In genomic region chrX:16603822-16604221, GRCh38 we compare ENCODE assay signal across 15 cellular contexts. TPM values are rescaled to one million over a fixed set of nuclear protein-coding genes. Genes with fewer than 3 reads are reported as not detected.
DNase-seq lines count a peak whose midpoint lies in the region; ATAC-seq and TF ChIP-seq lines count a peak whose summit lies in the region.
"Had no signal": no experiment of that assay in that cellular context is flagged by ENCODE, and none has a peak within 500 bp of the region (broad histone marks: within the 10 kb centered on the region; RNA-seq: fewer than 3 reads in every experiment).

No MANE protein-coding gene starts in this region.

- H3K27ac Mint-ChIP-seq in stimulated activated naive CD8-positive, alpha-beta T cell treated with anti-CD3 and anti-CD28 coated beads, Interleukin-15, Interleukin-2, amounts not matched to agents 100 ng/mL and 50 ng/mL, for 24 hours: peak overlapping the region; percentile 74
- H3K27ac Mint-ChIP-seq in activated T-helper 2 cell treated with anti-CD3 and anti-CD28 coated beads, Interferon-gamma antibody, Interleukin-2, Interleukin-4, amounts not matched to agents 10 μg/mL and 5 μg/mL and 100 μg/mL, durations not matched to agents 14 hours and 24 hours and 36 hours: peak overlapping the region; percentile 61

- H3K27ac ChIP-seq in coronary artery: no peak overlapping the region
- H3K27ac ChIP-seq: lower lobe of right lung, right lobe of liver had no signal

- TF ChIP-seq CTCF in coronary artery (IDR thresholded peaks at IDR 0.05): no peak

- no peak for ATAC-seq in stimulated activated naive CD8-positive, alpha-beta T cell treated with anti-CD3 and anti-CD28 coated beads, Interleukin-15, Interleukin-2, amounts not matched to agents 100 U/mL and 50 U/mL, for 24 hours
- ATAC-seq: lower lobe of right lung had no signal

- no peaks in the 10 kb centered on the region for H3K9me3 Mint-ChIP-seq in stimulated activated naive CD8-positive, alpha-beta T cell treated with anti-CD3 and anti-CD28 coated beads, Interleukin-15, Interleukin-2, amounts not matched to agents 100 ng/mL and 50 ng/mL, for 24 hours
- H3K9me3 Mint-ChIP-seq in activated T-helper 2 cell treated with anti-CD3 and anti-CD28 coated beads, Interferon-gamma antibody, Interleukin-2, Interleukin-4, amounts not matched to agents 10 μg/mL and 5 μg/mL and 100 μg/mL, durations not matched to agents 14 hours and 24 hours and 36 hours: no peaks in the 10 kb centered on the region

- peaks cover 10% of the 10 kb centered on the region for H3K4me1 Mint-ChIP-seq in stimulated activated naive CD8-positive, alpha-beta T cell treated with anti-CD3 and anti-CD28 coated beads, Interleukin-15, Interleukin-2, amounts not matched to agents 100 ng/mL and 50 ng/mL, for 24 hours (ENCODE audit: low read depth)
- peaks cover 14% of the 10 kb centered on the region for H3K4me1 Mint-ChIP-seq in activated T-helper 2 cell treated with anti-CD3 and anti-CD28 coated beads, Interferon-gamma antibody, Interleukin-2, Interleukin-4, amounts not matched to agents 10 μg/mL and 5 μg/mL and 100 μg/mL, durations not matched to agents 14 hours and 24 hours and 36 hours (ENCODE audit: low read depth)

- intact Hi-C loops in activated T-helper 2 cell treated with anti-CD3 and anti-CD28 coated beads, Interferon-gamma antibody, Interleukin-2, Interleukin-4, amounts not matched to agents 10 μg/mL and 5 μg/mL and 100 μg/mL, durations not matched to agents 14 hours and 24 hours and 36 hours (cut with micrococcal nuclease): no loop called here

- no peak overlapping the region for H3K4me3 ChIP-seq in coronary artery
- H3K4me3 ChIP-seq: lower lobe of right lung, right lobe of liver had no signal

- no peak for DNase-seq in stimulated activated naive CD8-positive, alpha-beta T cell treated with anti-CD3 and anti-CD28 coated beads, Interleukin-15, Interleukin-2, amounts not matched to agents 100 U/mL and 50 U/mL, for 24 hours
- DNase-seq in activated T-helper 2 cell treated with anti-CD3 and anti-CD28 coated beads, Interferon-gamma antibody, Interleukin-2, Interleukin-4, amounts not matched to agents 10 μg/mL and 5 μg/mL and 100 μg/mL, durations not matched to agents 14 hours and 24 hours and 36 hours (ENCODE audit: low spot score): no peak
- DNase-seq in kidney tubule cell (ENCODE audit: low spot score) (peak; percentile 29), NCI-H526 (lab: John Stamatoyannopoulos, UW) (no peak), OCI-M2 (lab: John Stamatoyannopoulos, UW; ENCODE audit: unreplicated experiment) (no peak), coronary artery (ENCODE audit: low spot score) (no peak), NCI-H1694 treated with DMSO at 0.1 percent for 48 hours (lab: John Stamatoyannopoulos, UW) (no peak)
- DNase-seq: C1 segment of cervical spinal cord; foreskin fibroblast; lower lobe of right lung; NCI-H1694; NK-92 treated with Interleukin-12 subunit alpha and Interleukin-12 subunit beta, amount 100 ng/mL, for 24 hours; right lobe of liver had no signal

- H3K4me3 Mint-ChIP-seq in stimulated activated naive CD8-positive, alpha-beta T cell treated with anti-CD3 and anti-CD28 coated beads, Interleukin-15, Interleukin-2, amounts not matched to agents 100 ng/mL and 50 ng/mL, for 24 hours: no peak overlapping the region
- H3K4me3 Mint-ChIP-seq in activated T-helper 2 cell treated with anti-CD3 and anti-CD28 coated beads, Interferon-gamma antibody, Interleukin-2, Interleukin-4, amounts not matched to agents 10 μg/mL and 5 μg/mL and 100 μg/mL, durations not matched to agents 14 hours and 24 hours and 36 hours (ENCODE audit: low read depth): no peak overlapping the region

- no peaks in the 10 kb centered on the region for H3K27me3 Mint-ChIP-seq in stimulated activated naive CD8-positive, alpha-beta T cell treated with anti-CD3 and anti-CD28 coated beads, Interleukin-15, Interleukin-2, amounts not matched to agents 100 ng/mL and 50 ng/mL, for 24 hours
- H3K27me3 Mint-ChIP-seq in activated T-helper 2 cell treated with anti-CD3 and anti-CD28 coated beads, Interferon-gamma antibody, Interleukin-2, Interleukin-4, amounts not matched to agents 10 μg/mL and 5 μg/mL and 100 μg/mL, durations not matched to agents 14 hours and 24 hours and 36 hours (ENCODE audit: low read depth): no peaks in the 10 kb centered on the region

- H3K36me3 Mint-ChIP-seq in stimulated activated naive CD8-positive, alpha-beta T cell treated with anti-CD3 and anti-CD28 coated beads, Interleukin-15, Interleukin-2, amounts not matched to agents 100 ng/mL and 50 ng/mL, for 24 hours (ENCODE audit: low read depth): peaks cover 4% of the 10 kb centered on the region
- no peaks in the 10 kb centered on the region for H3K36me3 Mint-ChIP-seq in activated T-helper 2 cell treated with anti-CD3 and anti-CD28 coated beads, Interferon-gamma antibody, Interleukin-2, Interleukin-4, amounts not matched to agents 10 μg/mL and 5 μg/mL and 100 μg/mL, durations not matched to agents 14 hours and 24 hours and 36 hours (ENCODE audit: low read depth)

RNA-seq across cellular contexts. Expression of gene S100G, which starts 46.1 kb away (rescaled TPM):
- total RNA-seq in activated T-helper 2 cell treated with anti-CD3 and anti-CD28 coated beads, Interferon-gamma antibody, Interleukin-2, Interleukin-4, amounts not matched to agents 10 μg/mL and 5 μg/mL and 100 μg/mL, durations not matched to agents 14 hours and 24 hours and 36 hours: not detected in 2 replicates
- total RNA-seq: HT-29, lower lobe of right lung, right lobe of liver had no signal
